In genomic region chr1:44803312-44804095, GRCh38 we compare ENCODE assay signal across 8 cellular contexts. TPM values are rescaled to one million over a fixed set of nuclear protein-coding genes. Genes with fewer than 3 reads are reported as not detected.
DNase-seq lines count a peak whose midpoint lies in the region; ATAC-seq and TF ChIP-seq lines count a peak whose summit lies in the region.
"Had no signal": no experiment of that assay in that cellular context is flagged by ENCODE, and none has a peak within 500 bp of the region (broad histone marks: within the 10 kb centered on the region; RNA-seq: fewer than 3 reads in every experiment).

No MANE protein-coding gene starts in this region.

- H3K4me1 Mint-ChIP-seq in T-helper 1 cell treated with Interleukin-12 subunit alpha and Interleukin-12 subunit beta and Interleukin-4 antibody, amounts not matched to agents 30 μg/mL and 1 μg/mL, for 36 hours (ENCODE audit: low read depth), result peaks cover 48% of the 10 kb centered on the region
- H3K4me1 Mint-ChIP-seq in endothelial cell (ENCODE audit: unreplicated experiment), result peaks cover 42% of the 10 kb centered on the region
- peaks cover 66% of the 10 kb centered on the region for H3K4me1 Mint-ChIP-seq in stimulated activated effector memory CD8-positive, alpha-beta T cell treated with anti-CD3 and anti-CD28 coated beads, Interleukin-12 subunit alpha, Interleukin-12 subunit beta, amount 100 ng/mL, for 72 hours

- DNase-seq in T-helper 1 cell (no peak), endothelial cell (ENCODE audit: low spot score) (no peak), NCI-H2196 treated with DMSO at 0.1 percent for 48 hours (lab: John Stamatoyannopoulos, UW; ENCODE audit: unreplicated experiment) (no peak)
- DNase-seq in stimulated activated effector memory CD8-positive, alpha-beta T cell treated with anti-CD3 and anti-CD28 coated beads, Interleukin-12 subunit alpha, Interleukin-12 subunit beta, amount 100 ng/mL, for 72 hours (ENCODE audit: low spot score in 2 of 2), result no peak

- H3K27me3 Mint-ChIP-seq in T-helper 1 cell treated with Interleukin-12 subunit alpha and Interleukin-12 subunit beta and Interleukin-4 antibody, amounts not matched to agents 30 μg/mL and 1 μg/mL, for 36 hours (ENCODE audit: low read depth), result no peaks in the 10 kb centered on the region
- peaks cover 25% of the 10 kb centered on the region for H3K27me3 Mint-ChIP-seq in endothelial cell (ENCODE audit: unreplicated experiment)

- TF ChIP-seq CTCF in endothelial cell (IDR thresholded peaks at IDR 0.05; ENCODE audit: unreplicated experiment), result no peak

- no peaks in the 10 kb centered on the region for H3K9me3 Mint-ChIP-seq in T-helper 1 cell treated with Interleukin-12 subunit alpha and Interleukin-12 subunit beta and Interleukin-4 antibody, amounts not matched to agents 30 μg/mL and 1 μg/mL, for 36 hours
- no peaks in the 10 kb centered on the region for H3K9me3 Mint-ChIP-seq in endothelial cell (ENCODE audit: unreplicated experiment)
- H3K9me3 Mint-ChIP-seq in stimulated activated effector memory CD8-positive, alpha-beta T cell treated with anti-CD3 and anti-CD28 coated beads, Interleukin-12 subunit alpha, Interleukin-12 subunit beta, amount 100 ng/mL, for 72 hours, result no peaks in the 10 kb centered on the region

- H3K36me3 Mint-ChIP-seq in T-helper 1 cell treated with Interleukin-12 subunit alpha and Interleukin-12 subunit beta and Interleukin-4 antibody, amounts not matched to agents 30 μg/mL and 1 μg/mL, for 36 hours (ENCODE audit: low read depth), result peaks cover 45% of the 10 kb centered on the region
- peaks cover 23% of the 10 kb centered on the region for H3K36me3 Mint-ChIP-seq in endothelial cell (ENCODE audit: low read depth, unreplicated experiment)
- H3K36me3 Mint-ChIP-seq in stimulated activated effector memory CD8-positive, alpha-beta T cell treated with anti-CD3 and anti-CD28 coated beads, Interleukin-12 subunit alpha, Interleukin-12 subunit beta, amount 100 ng/mL, for 72 hours, result peaks cover 85% of the 10 kb centered on the region

- peak overlapping the region; percentile 91 for H3K4me3 Mint-ChIP-seq in T-helper 1 cell treated with Interleukin-12 subunit alpha and Interleukin-12 subunit beta and Interleukin-4 antibody, amounts not matched to agents 30 μg/mL and 1 μg/mL, for 36 hours
- H3K4me3 Mint-ChIP-seq in endothelial cell (ENCODE audit: unreplicated experiment), result peak overlapping the region; percentile 43
- peak overlapping the region; percentile 77 for H3K4me3 Mint-ChIP-seq in stimulated activated effector memory CD8-positive, alpha-beta T cell treated with anti-CD3 and anti-CD28 coated beads, Interleukin-12 subunit alpha, Interleukin-12 subunit beta, amount 100 ng/mL, for 72 hours

- H3K27ac Mint-ChIP-seq in T-helper 1 cell treated with Interleukin-12 subunit alpha and Interleukin-12 subunit beta and Interleukin-4 antibody, amounts not matched to agents 30 μg/mL and 1 μg/mL, for 36 hours, result peak overlapping the region; percentile 68
- no peak overlapping the region for H3K27ac Mint-ChIP-seq in endothelial cell (ENCODE audit: unreplicated experiment)
- peak overlapping the region; percentile 83 for H3K27ac Mint-ChIP-seq in stimulated activated effector memory CD8-positive, alpha-beta T cell treated with anti-CD3 and anti-CD28 coated beads, Interleukin-12 subunit alpha, Interleukin-12 subunit beta, amount 100 ng/mL, for 72 hours

- ATAC-seq in stimulated activated effector memory CD8-positive, alpha-beta T cell treated with anti-CD3 and anti-CD28 coated beads, Interleukin-12 subunit alpha, Interleukin-12 subunit beta, amount 100 ng/mL, for 72 hours, result no peak
- ATAC-seq in HG03135 (IDR thresholded peaks at IDR 0.05; ENCODE audit: unreplicated experiment), result no peak

RNA-seq across cellular contexts. Expression of gene PLK3, which starts 3.3 kb away (rescaled TPM):
- total RNA-seq in endothelial cell (ENCODE audit: unreplicated experiment), result 17.2 TPM

RNA-seq across cellular contexts. Expression of gene DYNLT4, which starts 3.6 kb away (rescaled TPM):
- 1.4 TPM for total RNA-seq in endothelial cell (ENCODE audit: unreplicated experiment)
- total RNA-seq: A172, bronchial epithelial cell had no signal

RNA-seq across cellular contexts. Expression of gene BTBD19, which starts 4.8 kb away (rescaled TPM):
- 10.4 TPM for total RNA-seq in endothelial cell (ENCODE audit: unreplicated experiment)

RNA-seq across cellular contexts. Expression of gene BEST4, which starts 15.5 kb away (rescaled TPM):
- total RNA-seq in endothelial cell (ENCODE audit: unreplicated experiment), result 0.18 TPM
- total RNA-seq: bronchial epithelial cell had no signal

RNA-seq across cellular contexts. Expression of gene RPS8, which starts 28.2 kb away (rescaled TPM):
- total RNA-seq in endothelial cell (ENCODE audit: unreplicated experiment), result 1,789 TPM
